In genomic region chr2:227703280-227703732, GRCh38 we compare ENCODE assay signal across 12 cellular contexts. TPM values are rescaled to one million over a fixed set of nuclear protein-coding genes. Genes with fewer than 3 reads are reported as not detected.
DNase-seq lines count a peak whose midpoint lies in the region; ATAC-seq and TF ChIP-seq lines count a peak whose summit lies in the region.
"Had no signal": no experiment of that assay in that cellular context is flagged by ENCODE, and none has a peak within 500 bp of the region (broad histone marks: within the 10 kb centered on the region; RNA-seq: fewer than 3 reads in every experiment).

No MANE protein-coding gene starts in this region.

- H3K4me1 ChIP-seq in Panc1 (ENCODE audit: control insufficient read depth, insufficient read depth, low read length) (no peaks in the 10 kb centered on the region), trophoblast cell (ENCODE audit: control insufficient read depth in 1 of 2, insufficient read depth in 2 of 2, low read length in 2 of 2) (peaks cover 6 to 10% of the 10 kb centered on the region in 2 experiments), spleen (no peaks in the 10 kb centered on the region)
- H3K4me1 ChIP-seq: gastrocnemius medialis had no signal

- ATAC-seq in Panc1, result peak; percentile 21; the same call in 1 of the 2 replicates
- ATAC-seq in Right ventricle myocardium inferior, result no peak
- ATAC-seq in left ventricle myocardium superior, result no peak
- ATAC-seq in HG02884 (IDR thresholded peaks at IDR 0.05; ENCODE audit: unreplicated experiment), result no peak
- ATAC-seq: gastrocnemius medialis had no signal

- TF ChIP-seq CTCF in Panc1 (IDR thresholded peaks at IDR 0.05) (no peak), fibroblast of the aortic adventitia (IDR thresholded peaks at IDR 0.05; ENCODE audit: insufficient read depth, low read length) (no peak), spleen (IDR thresholded peaks at IDR 0.05 in 8 of 11, conservative IDR thresholded peaks at IDR 0.05 in 3 of 11) (no peak)

- no peaks in the 10 kb centered on the region for H3K9me3 ChIP-seq in Panc1 (ENCODE audit: control insufficient read depth, insufficient read depth, low read depth, low read length)
- H3K9me3 ChIP-seq in trophoblast cell (ENCODE audit: insufficient read depth, low read depth, low read length), result peaks cover 1% of the 10 kb centered on the region
- peaks cover 0 to 12% (median 6%) of the 10 kb centered on the region in 8 donors for H3K9me3 ChIP-seq in spleen
- H3K9me3 ChIP-seq: gastrocnemius medialis had no signal

- peak overlapping the region; percentile 48 for H3K4me2 ChIP-seq in trophoblast cell (ENCODE audit: low read length)

- no peak overlapping the region for H3K18ac ChIP-seq in trophoblast cell (ENCODE audit: low read length)

- TF ChIP-seq POLR2A in spleen (IDR thresholded peaks at IDR 0.05), result no peak

- peak overlapping the region; percentile 70 for H2BK12ac ChIP-seq in trophoblast cell (ENCODE audit: low read length)

- H4K8ac ChIP-seq in trophoblast cell (ENCODE audit: low read depth, low read length), result no peak overlapping the region

- no peak overlapping the region for H3K4ac ChIP-seq in trophoblast cell (ENCODE audit: low read depth, low read length)

- H3K27ac ChIP-seq in Panc1 (ENCODE audit: low read length) (no peak overlapping the region), trophoblast cell (ENCODE audit: low read depth, low read length) (peak overlapping the region; percentile 91), spleen (no peak overlapping the region)
- H3K27ac ChIP-seq: gastrocnemius medialis had no signal

- H3K9ac ChIP-seq in trophoblast cell (ENCODE audit: low read length), result no peak overlapping the region

- H3K36me3 ChIP-seq in Panc1 (ENCODE audit: control insufficient read depth, insufficient read depth, low read length), result no peaks in the 10 kb centered on the region
- H3K36me3 ChIP-seq in trophoblast cell (ENCODE audit: control insufficient read depth in 1 of 2, insufficient read depth in 2 of 2, low read length in 2 of 2), result peaks cover 5 to 6% of the 10 kb centered on the region in 2 experiments
- no peaks in the 10 kb centered on the region for H3K36me3 ChIP-seq in spleen
- H3K36me3 ChIP-seq: gastrocnemius medialis had no signal

- H2AFZ ChIP-seq in trophoblast cell (ENCODE audit: insufficient read depth, low read length, poor library complexity), result no peak overlapping the region

- H2BK5ac ChIP-seq in trophoblast cell (ENCODE audit: low read depth, low read length, poor library complexity), result peak overlapping the region; percentile 94

- H3K27me3 ChIP-seq in Panc1 (ENCODE audit: control insufficient read depth, insufficient read depth, low read length) (no peaks in the 10 kb centered on the region), trophoblast cell (ENCODE audit: insufficient read depth, low read length) (no peaks in the 10 kb centered on the region), spleen (replicated peaks in 1 of 7) (peaks cover 0 to 19% (median 0%) of the 10 kb centered on the region in 7 donors)
- H3K27me3 ChIP-seq: gastrocnemius medialis had no signal

- in situ Hi-C loops in Panc1 (cut with HindIII; ENCODE audit: low pct_unique_long_range_greater_than_20kb, low sequenced_read_pairs), result no loop called here

- H4K12ac ChIP-seq in trophoblast cell (ENCODE audit: low read depth, low read length), result no peak overlapping the region

- peaks cover 15% of the 10 kb centered on the region for H3K79me1 ChIP-seq in trophoblast cell (ENCODE audit: low read length)

- H2AK5ac ChIP-seq in trophoblast cell (ENCODE audit: low read length), result no peak overlapping the region

- intact Hi-C loops in Panc1 (cut with micrococcal nuclease; ENCODE audit: unreplicated experiment), result no loop called here
- intact Hi-C loops in Right ventricle myocardium inferior (cut with DNase I), result no loop called here
- intact Hi-C loops in left ventricle myocardium superior (cut with micrococcal nuclease), result no loop called here
- intact Hi-C loops in spleen (cut with DNase I; ENCODE audit: low total_unique reads), result no loop called here

- H2BK120ac ChIP-seq in trophoblast cell (ENCODE audit: insufficient read depth, low read length, poor library complexity), result peak overlapping the region; percentile 67

- H3K4me3 ChIP-seq in Panc1 (ENCODE audit: low read depth in 2 of 2, low read length in 2 of 2) (no peak overlapping the region), fibroblast of the aortic adventitia (ENCODE audit: low read depth, low read length) (no peak overlapping the region), trophoblast cell (ENCODE audit: low read depth, low read length) (no peak overlapping the region), spleen (no peak overlapping the region)
- H3K4me3 ChIP-seq: gastrocnemius medialis had no signal

- peak overlapping the region; percentile 76 for H4K91ac ChIP-seq in trophoblast cell (ENCODE audit: low read depth, low read length)

- H3K23ac ChIP-seq in trophoblast cell (ENCODE audit: low read length), result no peak overlapping the region

- CTCF ChIA-PET in Panc1 (lab: Charles Lee), result no interaction called here

- no TSS peak for BruUV-seq in Panc1 (replicated peaks; lab: Mats Ljungman, UMichigan)

- no peaks in the 10 kb centered on the region for H3K79me2 ChIP-seq in trophoblast cell (ENCODE audit: control insufficient read depth, insufficient read depth, low read length, poor library complexity)

- no peak overlapping the region for H3K14ac ChIP-seq in trophoblast cell (ENCODE audit: low read length)

- DNase-seq in GM03348 (ENCODE audit: low spot score) (peak; percentile 48), Panc1 (ENCODE audit: low read depth, low spot score) (no peak), fibroblast of the aortic adventitia (ENCODE audit: low read depth) (peak; percentile 48), trophoblast cell (peak; percentile 89 to 99), Right ventricle myocardium inferior (ENCODE audit: missing footprints) (no peak), left ventricle myocardium superior (no peak), spleen (no peak)
- DNase-seq: gastrocnemius medialis, NCI-H526 had no signal

- POLR2A ChIA-PET in Panc1 (lab: Charles Lee), result no interaction called here

- no CpG with 5 or more reads among the region's 4 CpGs for WGBS in trophoblast cell (ENCODE audit: extremely low coverage, insufficient coverage, insufficient read length)
- 75 to 80% (median 77%) methylated on average over 4 of the region's 4 CpGs for whole genome bisulfite sequencing in spleen, 5 donors

RNA-seq across cellular contexts. Expression of gene SLC19A3, which starts 14.5 kb away (rescaled TPM):
- total RNA-seq in Panc1 (2021; ENCODE audit: unreplicated experiment) (0.28 TPM), fibroblast of the aortic adventitia (ENCODE audit: low replicate concordance) (0.18 and 1.6 TPM in 2 replicates), Right ventricle myocardium inferior (4.5 TPM), left ventricle myocardium superior (1.2 TPM), spleen (under 1 TPM in 2 of 7 donors, not detected in 5; 0.19 to 0.23 TPM)
- polyA plus RNA-seq in Panc1 (2012; ENCODE audit: insufficient read length), result 0.13 TPM
- 8.2 and 8.7 TPM in 2 replicates for polyA plus RNA-seq in trophoblast cell (2013)
- under 1 TPM; 0.06 to 0.15 (median 0.11) TPM for polyA plus RNA-seq in spleen
- total RNA-seq: mononuclear cell; T-helper 1 cell treated with Interleukin-12 subunit alpha and Interleukin-12 subunit beta and Interleukin-4 antibody, amounts not matched to agents 30 ng/mL and 1 ng/mL, for 36 hours had no signal

RNA-seq across cellular contexts. Expression of gene SCYGR6, which starts 21.3 kb away (rescaled TPM):
- total RNA-seq in Panc1 (2021; ENCODE audit: unreplicated experiment) (not detected), fibroblast of the aortic adventitia (ENCODE audit: low replicate concordance) (not detected in 2 replicates), Right ventricle myocardium inferior (not detected), left ventricle myocardium superior (not detected), spleen (not detected)
- not detected for polyA plus RNA-seq in Panc1 (2012; ENCODE audit: insufficient read length)
- polyA plus RNA-seq in trophoblast cell (2013), result not detected in 2 replicates
- polyA plus RNA-seq in spleen, result not detected
- total RNA-seq: gastrocnemius medialis; mononuclear cell; T-helper 1 cell treated with Interleukin-12 subunit alpha and Interleukin-12 subunit beta and Interleukin-4 antibody, amounts not matched to agents 30 ng/mL and 1 ng/mL, for 36 hours had no signal

RNA-seq across cellular contexts. Expression of gene SCYGR7, which starts 24.8 kb away (rescaled TPM):
- total RNA-seq in Panc1 (2021; ENCODE audit: unreplicated experiment) (not detected), fibroblast of the aortic adventitia (ENCODE audit: low replicate concordance) (not detected in 2 replicates), Right ventricle myocardium inferior (not detected), left ventricle myocardium superior (not detected), spleen (not detected)
- polyA plus RNA-seq in Panc1 (2012; ENCODE audit: insufficient read length), result not detected
- not detected in 2 replicates for polyA plus RNA-seq in trophoblast cell (2013)
- not detected for polyA plus RNA-seq in spleen
- total RNA-seq: gastrocnemius medialis; mononuclear cell; T-helper 1 cell treated with Interleukin-12 subunit alpha and Interleukin-12 subunit beta and Interleukin-4 antibody, amounts not matched to agents 30 ng/mL and 1 ng/mL, for 36 hours had no signal

RNA-seq across cellular contexts. Expression of gene SCYGR5, which starts 36.7 kb away (rescaled TPM):
- total RNA-seq in Panc1 (2021; ENCODE audit: unreplicated experiment) (not detected), fibroblast of the aortic adventitia (ENCODE audit: low replicate concordance) (not detected in 2 replicates), Right ventricle myocardium inferior (not detected), left ventricle myocardium superior (not detected), spleen (not detected)
- polyA plus RNA-seq in Panc1 (2012; ENCODE audit: insufficient read length), result not detected
- not detected in 2 replicates for polyA plus RNA-seq in trophoblast cell (2013)
- polyA plus RNA-seq in spleen, result not detected
- total RNA-seq: gastrocnemius medialis; mononuclear cell; T-helper 1 cell treated with Interleukin-12 subunit alpha and Interleukin-12 subunit beta and Interleukin-4 antibody, amounts not matched to agents 30 ng/mL and 1 ng/mL, for 36 hours had no signal

RNA-seq across cellular contexts. Expression of gene SCYGR8, which starts 42.4 kb away (rescaled TPM):
- not detected for total RNA-seq in Panc1 (2021; ENCODE audit: unreplicated experiment)
- polyA plus RNA-seq in Panc1 (2012; ENCODE audit: insufficient read length), result not detected
- not detected in 2 replicates for total RNA-seq in fibroblast of the aortic adventitia (ENCODE audit: low replicate concordance)
- polyA plus RNA-seq in trophoblast cell (2013), result not detected in 2 replicates
- not detected for total RNA-seq in Right ventricle myocardium inferior
- total RNA-seq in left ventricle myocardium superior, result not detected
- not detected for total RNA-seq in spleen
- polyA plus RNA-seq in spleen, result not detected
- total RNA-seq: gastrocnemius medialis; mononuclear cell; T-helper 1 cell treated with Interleukin-12 subunit alpha and Interleukin-12 subunit beta and Interleukin-4 antibody, amounts not matched to agents 30 ng/mL and 1 ng/mL, for 36 hours had no signal

Comparison
In these comparisons a context has a peak if more than half of its experiments do, and no peak if none do; other contexts are left out.
1. DNase-seq: peak in GM03348 (single experiment), fibroblast of the aortic adventitia (single experiment) and trophoblast cell (2 of 2); none in Panc1 (single experiment), Right ventricle myocardium inferior (single experiment), left ventricle myocardium superior (single experiment) and spleen (single experiment).